17 cellular contexts compared by ENCODE assay signal in the genomic region with DNA sequence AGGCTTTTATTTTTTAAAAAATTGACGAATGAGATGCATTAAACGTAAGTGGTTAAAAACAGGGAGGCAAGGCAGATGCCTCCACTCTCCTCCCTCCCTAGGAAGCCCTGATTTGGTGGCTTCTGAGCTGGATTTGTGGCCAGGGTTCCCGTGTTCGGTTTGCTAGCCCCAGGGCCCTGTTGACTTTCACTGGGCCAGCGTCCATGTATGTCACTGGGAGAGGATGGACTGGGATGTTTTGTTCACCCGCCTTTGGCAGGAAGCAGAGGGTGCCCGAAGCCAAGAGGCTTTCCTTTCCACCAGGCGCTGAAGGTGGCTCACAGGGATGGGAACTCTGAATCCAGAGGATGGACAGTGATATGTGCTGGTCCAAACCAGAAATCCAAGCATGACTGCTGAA.
DNase-seq lines count a peak whose midpoint lies in the region; TF ChIP-seq lines count a peak whose summit lies in the region.
"Had no signal": no experiment of that assay in that cellular context is flagged by ENCODE, and none has a peak within 500 bp of the region (broad histone marks: within the 10 kb centered on the region; RNA-seq: fewer than 3 reads in every experiment).

No MANE protein-coding gene starts in this region.

- CTCF ChIA-PET in mammary epithelial cell (lab: Charles Lee; ENCODE audit: low non-redundant PET): no interaction called here

- 46% methylated on average over 8 of the region's 8 CpGs for WGBS in mammary epithelial cell (ENCODE audit: low coverage, missing lambda C conversion rate)

- TF ChIP-seq POLR2A in breast epithelium (IDR thresholded peaks at IDR 0.05): no peak

- H3K9me3 ChIP-seq in mammary epithelial cell (replicated peaks; ENCODE audit: insufficient read depth, low read length) (no peaks in the 10 kb centered on the region), breast epithelium (peaks cover 5 to 16% of the 10 kb centered on the region in 2 donors)

- H3K4me1 ChIP-seq in mammary epithelial cell (ENCODE audit: insufficient read depth, low read length) (peaks cover 8% of the 10 kb centered on the region), breast epithelium (peaks cover 0 to 3% of the 10 kb centered on the region in 2 donors)
- H3K4me1 ChIP-seq: A549; BLaER1 treated with 17β-estradiol and CSF1 and Interleukin-3, amounts not matched to agents 10 nM and 100 nM; Caco-2 had no signal

- H3K79me2 ChIP-seq in mammary epithelial cell (ENCODE audit: insufficient read depth, low read length): no peaks in the 10 kb centered on the region

- no peaks in the 10 kb centered on the region for H3K27me3 ChIP-seq in mammary epithelial cell (ENCODE audit: insufficient read depth, low read length)
- H3K27me3 ChIP-seq in breast epithelium: no peaks in the 10 kb centered on the region
- H3K27me3 ChIP-seq: BLaER1 treated with 17β-estradiol and CSF1 and Interleukin-3, amounts not matched to agents 10 nM and 100 nM had no signal

- dilution Hi-C loops in mammary epithelial cell (cut with HindIII; ENCODE audit: low sequenced_read_pairs): no loop called here

- H4K20me1 ChIP-seq in mammary epithelial cell (ENCODE audit: insufficient read depth, low read length): no peaks in the 10 kb centered on the region
- H4K20me1 ChIP-seq: BLaER1 treated with 17β-estradiol and CSF1 and Interleukin-3, amounts not matched to agents 10 nM and 100 nM had no signal

- peak overlapping the region; percentile 23 for H2AFZ ChIP-seq in mammary epithelial cell (ENCODE audit: low read depth, low read length)

- no peak for TF ChIP-seq CTCF in mammary epithelial cell (conservative IDR thresholded peaks at IDR 0.05 in 1 of 2, IDR thresholded peaks at IDR 0.05 in 1 of 2; ENCODE audit: extremely low read depth in 1 of 2, insufficient read depth in 1 of 2, low read depth in 1 of 2, low read length in 2 of 2)
- TF ChIP-seq CTCF in breast epithelium (IDR thresholded peaks at IDR 0.05): no peak

- H3K4me3 ChIP-seq in mammary epithelial cell (replicated peaks in 1 of 3; ENCODE audit: insufficient read depth in 1 of 3, low read depth in 2 of 3, low read length in 3 of 3): no peak overlapping the region
- no peak overlapping the region for H3K4me3 ChIP-seq in breast epithelium
- H3K4me3 ChIP-seq: A549; BLaER1 treated with 17β-estradiol and CSF1 and Interleukin-3, amounts not matched to agents 10 nM and 100 nM had no signal

- H3K9ac ChIP-seq in mammary epithelial cell (ENCODE audit: insufficient read depth, low read length): no peak overlapping the region
- H3K9ac ChIP-seq: BLaER1 treated with 17β-estradiol and CSF1 and Interleukin-3, amounts not matched to agents 10 nM and 100 nM had no signal

- in situ Hi-C loops in mammary epithelial cell (cut with MboI; ENCODE audit: low sequenced_read_pairs in 2 of 2) (no loop called here), SK-MEL-5 (cut with HindIII; ENCODE audit: low pct_unique_long_range_greater_than_20kb, low sequenced_read_pairs) (no loop called here)

- no TSS peak for BruUV-seq in mammary epithelial cell (replicated peaks; lab: Mats Ljungman, UMichigan)

- DNase-seq in mammary epithelial cell: no peak
- no peak for DNase-seq in breast epithelium (ENCODE audit: low spot score in 2 of 2)
- DNase-seq in SK-MEL-5 (ENCODE audit: low read depth, low spot score): peak; percentile 10
- peak; percentile 30 for DNase-seq in medulla oblongata (ENCODE audit: extremely low spot score)
- no peak for DNase-seq in iPS-NIHi7 (ENCODE audit: extremely low spot score)
- DNase-seq in posterior cingulate gyrus: no peak
- DNase-seq: AML-193; Caco-2; Calu3; CD4-positive, alpha-beta T cell; CD8-positive, alpha-beta T cell; DMS79 treated with DMSO at 0.1 percent for 48 hours; GF-D8 had no signal

- intact Hi-C loops in mammary epithelial cell (cut with micrococcal nuclease) (no loop called here), breast epithelium (cut with DNase I; ENCODE audit: low total_unique reads) (no loop called here), posterior cingulate gyrus (cut with DNase I) (no loop called here)

- H3K4me2 ChIP-seq in mammary epithelial cell (ENCODE audit: insufficient read depth, low read depth, low read length): no peak overlapping the region
- H3K4me2 ChIP-seq: A549; BLaER1 treated with 17β-estradiol and CSF1 and Interleukin-3, amounts not matched to agents 10 nM and 100 nM had no signal

- H3K27ac ChIP-seq in mammary epithelial cell (ENCODE audit: insufficient read depth, low read depth, low read length): no peak overlapping the region
- H3K27ac ChIP-seq in breast epithelium: no peak overlapping the region
- H3K27ac ChIP-seq: 22Rv1; A549; BLaER1 treated with 17β-estradiol and CSF1 and Interleukin-3, amounts not matched to agents 10 nM and 100 nM; C4-2B had no signal

- no peaks in the 10 kb centered on the region for H3K36me3 ChIP-seq in mammary epithelial cell (ENCODE audit: insufficient read depth, low read length)
- H3K36me3 ChIP-seq in breast epithelium: no peaks in the 10 kb centered on the region
- H3K36me3 ChIP-seq: BLaER1 treated with 17β-estradiol and CSF1 and Interleukin-3, amounts not matched to agents 10 nM and 100 nM had no signal

Comparison
In these comparisons a context has a peak if more than half of its experiments do, and no peak if none do; other contexts are left out.
1. DNase-seq: peak in SK-MEL-5 (single experiment) and medulla oblongata (single experiment); none in mammary epithelial cell (single experiment), breast epithelium (0 of 2), iPS-NIHi7 (single experiment) and posterior cingulate gyrus (0 of 10).